In the genomic region with DNA sequence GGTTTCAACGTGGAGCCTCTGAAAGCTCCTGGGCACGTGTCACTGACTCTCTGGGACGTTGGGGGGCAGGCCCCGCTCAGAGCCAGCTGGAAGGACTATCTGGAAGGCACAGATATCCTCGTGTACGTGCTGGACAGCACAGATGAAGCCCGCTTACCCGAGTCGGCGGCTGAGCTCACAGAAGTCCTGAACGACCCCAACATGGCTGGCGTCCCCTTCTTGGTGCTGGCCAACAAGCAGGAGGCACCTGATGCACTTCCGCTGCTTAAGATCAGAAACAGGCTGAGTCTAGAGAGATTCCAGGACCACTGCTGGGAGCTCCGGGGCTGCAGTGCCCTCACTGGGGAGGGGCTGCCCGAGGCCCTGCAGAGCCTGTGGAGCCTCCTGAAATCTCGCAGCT, we compare ENCODE assay signal across 1 cellular context.
TF ChIP-seq lines count a peak whose summit lies in the region.

No MANE protein-coding gene starts in this region.

TF ChIP-seq in K562, 482 proteins besides CTCF, POLR2A, EP300 and RAD21:
- TF ChIP-seq EHMT2 (IDR thresholded peaks at IDR 0.05) (no peak), MED1 (CRISPR knock-in tag; IDR thresholded peaks at IDR 0.05; ENCODE audit: borderline replicate concordance) (no peak), NCOA1 (IDR thresholded peaks at IDR 0.05; ENCODE audit: low read depth) (no peak), CBFA2T3 (IDR thresholded peaks at IDR 0.05) (peak; percentile 17; the same call in 1 of the 2 replicates)
- TF ChIP-seq, protein P1, sequence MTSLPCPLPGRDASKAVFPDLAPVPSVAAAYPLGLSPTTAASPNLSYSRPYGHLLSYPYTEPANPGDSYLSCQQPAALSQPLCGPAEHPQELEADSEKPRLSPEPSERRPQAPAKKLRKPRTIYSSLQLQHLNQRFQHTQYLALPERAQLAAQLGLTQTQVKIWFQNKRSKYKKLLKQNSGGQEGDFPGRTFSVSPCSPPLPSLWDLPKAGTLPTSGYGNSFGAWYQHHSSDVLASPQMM (CRISPR knock-in tag; IDR thresholded peaks at IDR 0.05), result no peak
